ENCODE assay signal across 8 cellular contexts in the genomic region with DNA sequence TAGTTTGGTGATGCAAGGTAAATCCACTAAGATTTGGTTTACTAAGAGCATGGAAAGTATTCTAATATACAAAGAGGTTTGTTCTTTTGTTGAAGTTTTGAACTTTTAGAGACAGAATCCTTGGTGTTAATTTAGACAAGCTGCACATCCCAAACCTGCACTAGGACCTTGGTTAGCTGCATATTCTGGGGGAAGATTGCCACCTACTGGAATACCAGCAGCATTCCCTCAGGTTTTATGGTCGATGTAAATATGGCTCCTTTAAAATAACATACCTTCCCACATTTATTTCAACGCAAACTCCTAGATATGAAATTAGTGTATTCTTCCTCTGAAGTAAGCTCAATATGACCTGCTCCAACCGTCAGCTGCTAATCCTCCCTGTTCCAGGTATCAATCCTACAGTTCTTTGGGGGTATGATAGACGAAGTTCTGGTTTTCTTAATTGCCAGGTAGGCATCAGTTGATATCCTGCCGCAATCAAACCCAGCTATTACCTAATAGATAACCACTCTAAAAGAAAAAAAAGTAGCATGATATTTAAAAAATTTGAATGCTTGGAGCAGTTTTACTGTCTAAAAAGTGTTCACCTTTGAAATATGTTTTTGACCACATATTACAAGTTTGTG.
DNase-seq lines count a peak whose midpoint lies in the region; ATAC-seq and TF ChIP-seq lines count a peak whose summit lies in the region.

No MANE protein-coding gene starts in this region.

- H2AFZ ChIP-seq in GM23248, result no peak overlapping the region

- H3K4me3 ChIP-seq in GM23248, result no peak overlapping the region
- H3K4me3 ChIP-seq in adipocyte (ENCODE audit: low read length), result no peak overlapping the region
- H3K4me3 ChIP-seq in kidney epithelial cell (ENCODE audit: low read depth, low read length), result no peak overlapping the region

- H3K4me2 ChIP-seq in GM23248 (ENCODE audit: unreplicated experiment), result no peak overlapping the region

- H3F3A ChIP-seq in GM23248 (ENCODE audit: insufficient read depth), result no peaks in the 10 kb centered on the region

- TF ChIP-seq CTCF in kidney epithelial cell (IDR thresholded peaks at IDR 0.05; ENCODE audit: insufficient read depth, low read length, poor library complexity, severe bottlenecking), result peak; percentile 82

- no peaks in the 10 kb centered on the region for H3K9me3 ChIP-seq in GM23248 (ENCODE audit: low read depth)
- no peaks in the 10 kb centered on the region for H3K9me3 ChIP-seq in adipocyte (ENCODE audit: control insufficient read depth, low read length)

- H3K9me2 ChIP-seq in GM23248 (ENCODE audit: insufficient read depth), result no peaks in the 10 kb centered on the region

- no peaks in the 10 kb centered on the region for H4K20me1 ChIP-seq in GM23248 (ENCODE audit: insufficient read depth)

- H3K4me1 ChIP-seq in GM23248 (ENCODE audit: insufficient read depth) (no peaks in the 10 kb centered on the region), adipocyte (ENCODE audit: control insufficient read depth, insufficient read depth, low read length) (peaks cover under 1% of the 10 kb centered on the region)

- peak; percentile 15 for DNase-seq in COLO829 (ENCODE audit: low spot score)
- peak; percentile 63 for DNase-seq in GM23248
- DNase-seq in NCI-H187 treated with DMSO at 0.1 percent for 48 hours (lab: John Stamatoyannopoulos, UW), result peak; percentile 79
- peak; percentile 42 for DNase-seq in adipocyte (ENCODE audit: low read depth)
- DNase-seq in kidney epithelial cell (ENCODE audit: low read depth), result peak; percentile 1
- DNase-seq in activated gamma-delta T cell treated with Interleukin-2 at 50 U/mL for 16 hours, result no peak

- in situ Hi-C loops in GM23248 (cut with MboI), result loop anchor here (10.0 kb wide), 1 partner anchor 1053 kb away; no protein-coding TSS in a partner anchor

- H3K9ac ChIP-seq in GM23248 (no peak overlapping the region), adipocyte (ENCODE audit: low read length) (no peak overlapping the region)

- no peaks in the 10 kb centered on the region for H3K79me2 ChIP-seq in GM23248 (ENCODE audit: insufficient read depth)

- WGBS in GM23248 (ENCODE audit: low coverage in 1 of 2, low lambda C conversion rate in 2 of 2, missing lambda C conversion rate in 2 of 2), 2 experiments, result 29 to 30% methylated on average over 5 of the region's 5 CpGs

- H3K36me3 ChIP-seq in GM23248 (ENCODE audit: low read depth) (no peaks in the 10 kb centered on the region), adipocyte (ENCODE audit: control insufficient read depth, insufficient read depth, low read length, severe bottlenecking) (no peaks in the 10 kb centered on the region), kidney epithelial cell (ENCODE audit: control insufficient read depth, insufficient read depth, low read length) (no peaks in the 10 kb centered on the region)

- no peaks in the 10 kb centered on the region for H3K27me3 ChIP-seq in GM23248 (replicated peaks; ENCODE audit: insufficient read depth)
- H3K27me3 ChIP-seq in adipocyte (replicated peaks; ENCODE audit: control insufficient read depth, insufficient read depth, low read length), result no peaks in the 10 kb centered on the region
- no peaks in the 10 kb centered on the region for H3K27me3 ChIP-seq in kidney epithelial cell (ENCODE audit: control insufficient read depth, insufficient read depth, low read length)

- no peak overlapping the region for H3K27ac ChIP-seq in GM23248

- no peak for ATAC-seq in HG02588 (IDR thresholded peaks at IDR 0.05; ENCODE audit: unreplicated experiment)
- no peak for ATAC-seq in HG02798 (IDR thresholded peaks at IDR 0.05; ENCODE audit: poor library complexity, unreplicated experiment)
